In the genomic region with DNA sequence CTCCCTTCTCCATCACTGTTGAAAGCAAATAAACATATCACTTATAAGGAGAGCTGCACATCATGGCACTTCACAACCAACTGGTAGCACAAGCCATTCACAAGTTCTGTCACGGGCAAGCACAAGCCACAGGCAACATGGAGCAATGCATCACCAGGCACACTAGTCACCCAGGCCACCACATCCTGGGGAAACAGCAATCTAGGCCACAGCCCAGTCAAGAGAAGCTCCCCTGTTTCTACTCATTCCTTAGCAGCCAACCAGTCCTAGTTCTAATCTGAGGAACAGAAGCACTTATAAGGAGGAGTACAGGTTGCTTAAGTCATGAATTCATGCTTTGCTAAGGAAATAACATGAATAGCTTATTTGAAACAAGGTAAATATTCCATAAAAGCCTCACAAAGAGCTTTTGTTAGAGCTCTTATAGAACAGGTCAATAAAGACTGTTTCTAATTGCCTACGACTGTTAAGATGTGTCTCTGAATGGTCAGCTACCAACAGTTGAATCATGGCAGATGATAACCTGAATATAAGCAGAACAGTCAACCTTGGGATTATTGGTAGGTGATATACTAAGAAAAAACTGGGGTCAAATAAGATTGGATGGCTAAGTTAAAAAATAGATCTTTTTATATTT, we compare ENCODE assay signal across 8 cellular contexts.
DNase-seq lines count a peak whose midpoint lies in the region; ATAC-seq and TF ChIP-seq lines count a peak whose summit lies in the region.

No MANE protein-coding gene starts in this region.

- CTCF ChIA-PET in activated naive CD4-positive, alpha-beta T cell treated with anti-CD3 and anti-CD28 coated beads for 36 hours (lab: Charles Lee) = interaction anchor here (1.4 to 1.7 kb wide), 2 partner anchors 13 to 45 kb away, joined by 3 to 5 read pairs; no protein-coding TSS in a partner anchor

- TF ChIP-seq CTCF in NB4 (IDR thresholded peaks at IDR 0.05; ENCODE audit: low read depth, low read length) (no peak), lower leg skin (IDR thresholded peaks at IDR 0.05) (no peak)

- TF ChIP-seq POLR2A in NB4 (IDR thresholded peaks at IDR 0.05; ENCODE audit: extremely low read depth, insufficient read length) (no peak), lower leg skin (IDR thresholded peaks at IDR 0.05) (no peak)

- ATAC-seq in activated naive CD4-positive, alpha-beta T cell treated with anti-CD3 and anti-CD28 coated beads, Interleukin-2, amount 50 U/mL, for 72 hours = peak; percentile 93 to 94
- no peak for ATAC-seq in HG03439 (IDR thresholded peaks at IDR 0.05; ENCODE audit: unreplicated experiment)

- DNase-seq in activated naive CD4-positive, alpha-beta T cell treated with anti-CD3 and anti-CD28 coated beads for 36 hours = peak; percentile 72
- DNase-seq in activated naive CD4-positive, alpha-beta T cell treated with anti-CD3 and anti-CD28 coated beads, Interleukin-2, amount 50 U/mL, for 16 hours = no peak
- peak; percentile 7 for DNase-seq in NB4 (ENCODE audit: low read depth)
- DNase-seq in activated naive CD4-positive, alpha-beta T cell treated with anti-CD3 and anti-CD28 coated beads, Interleukin-2, amount 50 U/mL, for 72 hours (ENCODE audit: low spot score in 2 of 2) = peak in 1 of 2 donors; percentile 43
- no peak for DNase-seq in lower leg skin (ENCODE audit: low spot score in 2 of 2)
- no peak for DNase-seq in A172 (ENCODE audit: low spot score)

- WGBS in lower leg skin, 2 donors = 99% methylated on average over 2 of the region's 2 CpGs

- H3K36me3 Mint-ChIP-seq in activated naive CD4-positive, alpha-beta T cell treated with anti-CD3 and anti-CD28 coated beads for 36 hours (ENCODE audit: low read depth) = peaks cover 21% of the 10 kb centered on the region
- peaks cover 27 to 29% of the 10 kb centered on the region in 2 donors for H3K36me3 Mint-ChIP-seq in activated naive CD4-positive, alpha-beta T cell treated with anti-CD3 and anti-CD28 coated beads, Interleukin-2, amount 50 U/mL, for 72 hours
- H3K36me3 Mint-ChIP-seq in stimulated activated naive CD8-positive, alpha-beta T cell treated with anti-CD3 and anti-CD28 coated beads, Interleukin-15, Interleukin-2, amounts not matched to agents 100 ng/mL and 50 ng/mL, for 24 hours (ENCODE audit: low read depth) = peaks cover 50% of the 10 kb centered on the region

- H3K27me3 Mint-ChIP-seq in activated naive CD4-positive, alpha-beta T cell treated with anti-CD3 and anti-CD28 coated beads for 36 hours (ENCODE audit: low read depth) = no peaks in the 10 kb centered on the region
- no peaks in the 10 kb centered on the region for H3K27me3 Mint-ChIP-seq in stimulated activated naive CD8-positive, alpha-beta T cell treated with anti-CD3 and anti-CD28 coated beads, Interleukin-15, Interleukin-2, amounts not matched to agents 100 ng/mL and 50 ng/mL, for 24 hours

- H3K4me3 ChIP-seq in NB4 (ENCODE audit: low read depth, low read length) = no peak overlapping the region
- no peak overlapping the region for H3K4me3 ChIP-seq in lower leg skin (ENCODE audit: low read depth, poor library complexity, severe bottlenecking)

- intact Hi-C loops in activated naive CD4-positive, alpha-beta T cell treated with anti-CD3 and anti-CD28 coated beads for 36 hours (cut with micrococcal nuclease) = no loop called here
- intact Hi-C loops in lower leg skin (cut with DNase I; ENCODE audit: low total_unique reads) = no loop called here

- no peak overlapping the region for H3K4me3 Mint-ChIP-seq in activated naive CD4-positive, alpha-beta T cell treated with anti-CD3 and anti-CD28 coated beads for 36 hours
- peak overlapping the region; percentile 60 for H3K4me3 Mint-ChIP-seq in stimulated activated naive CD8-positive, alpha-beta T cell treated with anti-CD3 and anti-CD28 coated beads, Interleukin-15, Interleukin-2, amounts not matched to agents 100 ng/mL and 50 ng/mL, for 24 hours

- peaks cover 57% of the 10 kb centered on the region for H3K4me1 Mint-ChIP-seq in activated naive CD4-positive, alpha-beta T cell treated with anti-CD3 and anti-CD28 coated beads for 36 hours (ENCODE audit: low read depth)
- H3K4me1 Mint-ChIP-seq in stimulated activated naive CD8-positive, alpha-beta T cell treated with anti-CD3 and anti-CD28 coated beads, Interleukin-15, Interleukin-2, amounts not matched to agents 100 ng/mL and 50 ng/mL, for 24 hours (ENCODE audit: low read depth) = peaks cover 85% of the 10 kb centered on the region

- peak overlapping the region; percentile 5 for H3K27ac Mint-ChIP-seq in activated naive CD4-positive, alpha-beta T cell treated with anti-CD3 and anti-CD28 coated beads for 36 hours
- H3K27ac Mint-ChIP-seq in activated naive CD4-positive, alpha-beta T cell treated with anti-CD3 and anti-CD28 coated beads, Interleukin-2, amount 50 U/mL, for 72 hours = peak overlapping the region; percentile 26 to 50
- H3K27ac Mint-ChIP-seq in stimulated activated naive CD8-positive, alpha-beta T cell treated with anti-CD3 and anti-CD28 coated beads, Interleukin-15, Interleukin-2, amounts not matched to agents 100 ng/mL and 50 ng/mL, for 24 hours = peak overlapping the region; percentile 93

- no peaks in the 10 kb centered on the region for H3K9me3 Mint-ChIP-seq in activated naive CD4-positive, alpha-beta T cell treated with anti-CD3 and anti-CD28 coated beads for 36 hours
- H3K9me3 Mint-ChIP-seq in activated naive CD4-positive, alpha-beta T cell treated with anti-CD3 and anti-CD28 coated beads, Interleukin-2, amount 50 U/mL, for 72 hours = peaks cover 0 to 8% of the 10 kb centered on the region in 2 donors
- H3K9me3 Mint-ChIP-seq in stimulated activated naive CD8-positive, alpha-beta T cell treated with anti-CD3 and anti-CD28 coated beads, Interleukin-15, Interleukin-2, amounts not matched to agents 100 ng/mL and 50 ng/mL, for 24 hours = peaks cover 3% of the 10 kb centered on the region

Comparison
In these comparisons a context has a peak if more than half of its experiments do, and no peak if none do; other contexts are left out.
1. DNase-seq: peak in activated naive CD4-positive, alpha-beta T cell treated with anti-CD3 and anti-CD28 coated beads for 36 hours (single experiment) and NB4 (single experiment); none in activated naive CD4-positive, alpha-beta T cell treated with anti-CD3 and anti-CD28 coated beads, Interleukin-2, amount 50 U/mL, for 16 hours (single experiment), lower leg skin (0 of 2) and A172 (single experiment).
2. H3K27ac Mint-ChIP-seq: peak in every context shown above with its lines; median percentile 93 in stimulated activated naive CD8-positive, alpha-beta T cell treated with anti-CD3 and anti-CD28 coated beads, Interleukin-15, Interleukin-2, amounts not matched to agents 100 ng/mL and 50 ng/mL, for 24 hours; 38 in activated naive CD4-positive, alpha-beta T cell treated with anti-CD3 and anti-CD28 coated beads, Interleukin-2, amount 50 U/mL, for 72 hours; 5 in activated naive CD4-positive, alpha-beta T cell treated with anti-CD3 and anti-CD28 coated beads for 36 hours.